In genomic region chr6:143119260-143119659, GRCh38 we compare ENCODE assay signal across 26 cellular contexts.
"Had no signal": no experiment of that assay in that cellular context is flagged by ENCODE, and none has a peak within 500 bp of the region (broad histone marks: within the 10 kb centered on the region; RNA-seq: fewer than 3 reads in every experiment).

No MANE protein-coding gene starts in this region.

- H3K36me3 ChIP-seq: heart left ventricle, left lung, pancreas, prostate gland, thoracic aorta, upper lobe of right lung had no signal

- H3K4me1 Mint-ChIP-seq: mesothelial cell of epicardium; stimulated activated effector memory CD8-positive, alpha-beta T cell treated with anti-CD3 and anti-CD28 coated beads, Interleukin-12 subunit alpha, Interleukin-12 subunit beta, amount 100 ng/mL, for 72 hours had no signal

- DNase-seq: heart left ventricle; islet precursor cell; left lung; mesendoderm; naive thymus-derived CD4-positive, alpha-beta T cell; nucleus accumbens; pancreas; posterior cingulate gyrus; retina; right cardiac atrium; spleen; stimulated activated CD4-positive, alpha-beta T cell treated with anti-CD3 and anti-CD28 coated beads, Interleukin-4, amount 100 ng/mL, for 24 hours; stimulated activated naive CD4-positive, alpha-beta T cell; tibial artery; trophoblast cell; upper lobe of right lung had no signal

- H3K4me3 Mint-ChIP-seq: mesothelial cell of epicardium; naive thymus-derived CD4-positive, alpha-beta T cell; natural killer cell treated with Interleukin-12 subunit alpha and Interleukin-12 subunit beta and Interleukin-15 and Interleukin-18, amount 100 ng/mL, for 72 hours; stimulated activated effector memory CD8-positive, alpha-beta T cell treated with anti-CD3 and anti-CD28 coated beads, Interleukin-12 subunit alpha, Interleukin-12 subunit beta, amount 100 ng/mL, for 72 hours; stimulated activated naive CD8-positive, alpha-beta T cell treated with anti-CD3 and anti-CD28 coated beads, Interleukin-15, Interleukin-2, amounts not matched to agents 100 ng/mL and 50 ng/mL, for 24 hours had no signal

- H3K9me3 Mint-ChIP-seq: natural killer cell treated with Interleukin-12 subunit alpha and Interleukin-12 subunit beta and Interleukin-15 and Interleukin-18, amount 100 ng/mL, for 72 hours had no signal

- ATAC-seq: heart left ventricle; left lung; naive thymus-derived CD4-positive, alpha-beta T cell; natural killer cell treated with Interleukin-12 subunit alpha and Interleukin-12 subunit beta and Interleukin-15 and Interleukin-18, amount 100 ng/mL, for 72 hours; pancreas; right cardiac atrium; sciatic nerve; stimulated activated effector memory CD8-positive, alpha-beta T cell treated with anti-CD3 and anti-CD28 coated beads, Interleukin-12 subunit alpha, Interleukin-12 subunit beta, amount 100 ng/mL, for 72 hours; upper lobe of right lung had no signal

- H3K27ac Mint-ChIP-seq: mesothelial cell of epicardium; naive thymus-derived CD4-positive, alpha-beta T cell; natural killer cell treated with Interleukin-12 subunit alpha and Interleukin-12 subunit beta and Interleukin-15 and Interleukin-18, amount 100 ng/mL, for 72 hours; stimulated activated effector memory CD8-positive, alpha-beta T cell treated with anti-CD3 and anti-CD28 coated beads, Interleukin-12 subunit alpha, Interleukin-12 subunit beta, amount 100 ng/mL, for 72 hours; stimulated activated naive CD8-positive, alpha-beta T cell treated with anti-CD3 and anti-CD28 coated beads, Interleukin-15, Interleukin-2, amounts not matched to agents 100 ng/mL and 50 ng/mL, for 24 hours had no signal

- H3K27me3 Mint-ChIP-seq: naive thymus-derived CD4-positive, alpha-beta T cell; natural killer cell treated with Interleukin-12 subunit alpha and Interleukin-12 subunit beta and Interleukin-15 and Interleukin-18, amount 100 ng/mL, for 72 hours; stimulated activated naive CD8-positive, alpha-beta T cell treated with anti-CD3 and anti-CD28 coated beads, Interleukin-15, Interleukin-2, amounts not matched to agents 100 ng/mL and 50 ng/mL, for 24 hours had no signal

- H3K36me3 Mint-ChIP-seq: natural killer cell treated with Interleukin-12 subunit alpha and Interleukin-12 subunit beta and Interleukin-15 and Interleukin-18, amount 100 ng/mL, for 72 hours; stimulated activated effector memory CD8-positive, alpha-beta T cell treated with anti-CD3 and anti-CD28 coated beads, Interleukin-12 subunit alpha, Interleukin-12 subunit beta, amount 100 ng/mL, for 72 hours had no signal

- H3K4me3 ChIP-seq: heart left ventricle, left lung, lung, pancreas, prostate gland, skin epidermis, spleen, suprapubic skin, thoracic aorta, tibial artery, upper lobe of right lung had no signal

- H3K4me1 ChIP-seq: heart left ventricle, left lung, pancreas, prostate gland, spleen, suprapubic skin, tibial artery, upper lobe of right lung had no signal

- H3K9me3 ChIP-seq: pancreas, prostate gland, suprapubic skin, thoracic aorta, tibial artery, upper lobe of right lung had no signal
